ENCODE assay signal across 15 cellular contexts in the genomic region with DNA sequence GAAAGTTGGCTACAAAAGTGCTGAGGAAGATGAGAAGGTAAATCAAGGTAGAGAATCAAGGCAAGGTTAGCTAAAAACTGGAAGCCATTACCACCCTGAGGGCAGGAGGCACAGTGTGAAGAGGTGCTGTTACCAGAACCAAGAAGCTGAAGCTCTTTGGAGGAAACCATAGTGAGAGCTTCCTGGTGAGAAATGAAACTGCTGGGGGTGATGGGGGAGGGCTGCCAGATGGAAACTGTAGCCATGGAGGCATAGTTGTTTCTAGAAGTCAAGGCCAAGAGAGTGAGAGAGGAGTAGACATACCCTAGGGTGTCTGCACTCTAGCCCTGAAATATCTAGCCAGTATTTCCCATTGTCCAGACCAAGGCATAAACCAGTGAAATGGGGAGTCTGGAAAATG. TPM values are rescaled to one million over a fixed set of nuclear protein-coding genes. Genes with fewer than 3 reads are reported as not detected.
A peak's percentile ranks its signal among the peaks of the same experiment; 100 is the strongest.
DNase-seq lines count a peak whose midpoint lies in the region; ATAC-seq and TF ChIP-seq lines count a peak whose summit lies in the region.
"Had no signal": no experiment of that assay in that cellular context is flagged by ENCODE, and none has a peak within 500 bp of the region (broad histone marks: within the 10 kb centered on the region; RNA-seq: fewer than 3 reads in every experiment).

No MANE protein-coding gene starts in this region.

- no peak for DNase-seq in central memory CD4-positive, alpha-beta T cell
- no peak for DNase-seq in foreskin keratinocyte
- no peak for DNase-seq in stimulated activated naive CD4-positive, alpha-beta T cell treated with Interleukin-2 at 50 U/mL for 16 hours (lab: John Stamatoyannopoulos, UW)
- DNase-seq: activated CD8-positive, alpha-beta memory T cell treated with anti-CD3 and anti-CD28 coated beads, Interleukin-2, amount 50 U/mL, for 48 hours; CD8-positive, alpha-beta T cell; NCI-H187 treated with DMSO at 0.1 percent for 48 hours; stimulated activated CD4-positive, alpha-beta T cell treated with anti-CD3 and anti-CD28 coated beads, Interleukin-4, amount 100 ng/mL, for 1 hour had no signal

- no peaks in the 10 kb centered on the region for H3K36me3 Mint-ChIP-seq in stimulated activated memory B cell treated with anti-CD40 and anti-IgM and Interleukin-4, amounts not matched to agents 10 μg/mL and 1 μg/mL and 100 μg/mL, for 72 hours
- H3K36me3 Mint-ChIP-seq: CD8-positive, alpha-beta T cell had no signal

- no peaks in the 10 kb centered on the region for H3K27me3 Mint-ChIP-seq in stimulated activated memory B cell treated with anti-CD40 and anti-IgM and Interleukin-4, amounts not matched to agents 10 μg/mL and 1 μg/mL and 100 μg/mL, for 72 hours
- H3K27me3 Mint-ChIP-seq: dendritic cell treated with granulocyte-macrophage colony-stimulating factor and Interleukin-4, amounts not matched to agents 40 ng/mL and 50 ng/mL, for 4 days had no signal

- peak overlapping the region; percentile 61 for H3K4me2 ChIP-seq in OCI-LY3 (ENCODE audit: low read length)

- H4K20me1 ChIP-seq in OCI-LY3 (ENCODE audit: insufficient read depth, low read length): no peaks in the 10 kb centered on the region

- H3K4me1 ChIP-seq in OCI-LY3 (ENCODE audit: low read length): peaks cover 18% of the 10 kb centered on the region
- no peaks in the 10 kb centered on the region for H3K4me1 ChIP-seq in foreskin keratinocyte
- H3K4me1 ChIP-seq: SJSA1 had no signal

- H3K79me2 ChIP-seq in OCI-LY3 (ENCODE audit: low read length): no peaks in the 10 kb centered on the region

- peak overlapping the region; percentile 19; the same call in 1 of the 2 replicates for H3K9ac ChIP-seq in OCI-LY3 (ENCODE audit: low read length)

- no peak overlapping the region; the same call in 1 of the 2 replicates for H3K27ac ChIP-seq in OCI-LY3 (ENCODE audit: low read length)
- no peak overlapping the region for H3K27ac ChIP-seq in foreskin keratinocyte
- H3K27ac ChIP-seq: SJSA1 had no signal

- ATAC-seq in GM18505 (IDR thresholded peaks at IDR 0.05; ENCODE audit: unreplicated experiment) (peak; percentile 82), GM19455 (IDR thresholded peaks at IDR 0.05; ENCODE audit: unreplicated experiment) (peak; percentile 80), HG02981 (IDR thresholded peaks at IDR 0.05; ENCODE audit: unreplicated experiment) (peak; percentile 91), foreskin keratinocyte (no peak)
- no peak for ATAC-seq in stimulated activated memory B cell treated with anti-CD40 and anti-IgM and Interleukin-4, amounts not matched to agents 10 μg/mL and 1 μg/mL and 100 μg/mL, for 72 hours
- ATAC-seq: CD8-positive, alpha-beta T cell had no signal

- H3K36me3 ChIP-seq in OCI-LY3 (replicated peaks; ENCODE audit: low read depth, low read length): no peaks in the 10 kb centered on the region
- H3K36me3 ChIP-seq: SJSA1 had no signal

- TF ChIP-seq CTCF in OCI-LY3 (IDR thresholded peaks at IDR 0.05; ENCODE audit: low read depth, low read length): no peak
- TF ChIP-seq CTCF in foreskin keratinocyte (conservative IDR thresholded peaks at IDR 0.05): no peak

- H3K9me3 Mint-ChIP-seq in stimulated activated memory B cell treated with anti-CD40 and anti-IgM and Interleukin-4, amounts not matched to agents 10 μg/mL and 1 μg/mL and 100 μg/mL, for 72 hours: no peaks in the 10 kb centered on the region
- H3K9me3 Mint-ChIP-seq: CD8-positive, alpha-beta T cell; dendritic cell treated with granulocyte-macrophage colony-stimulating factor and Interleukin-4, amounts not matched to agents 40 ng/mL and 50 ng/mL, for 4 days had no signal

- peak overlapping the region; percentile 27; the same call in 1 of the 2 replicates for H3K4me3 ChIP-seq in OCI-LY3 (ENCODE audit: low read length)
- H3K4me3 ChIP-seq: SJSA1 had no signal

- H3K4me1 Mint-ChIP-seq in stimulated activated memory B cell treated with anti-CD40 and anti-IgM and Interleukin-4, amounts not matched to agents 10 μg/mL and 1 μg/mL and 100 μg/mL, for 72 hours: no peaks in the 10 kb centered on the region

- H3K27me3 ChIP-seq in OCI-LY3 (ENCODE audit: low read depth, low read length): no peaks in the 10 kb centered on the region
- no peaks in the 10 kb centered on the region for H3K27me3 ChIP-seq in foreskin keratinocyte
- H3K27me3 ChIP-seq: SJSA1 had no signal

- no peak overlapping the region for H3K27ac Mint-ChIP-seq in stimulated activated memory B cell treated with anti-CD40 and anti-IgM and Interleukin-4, amounts not matched to agents 10 μg/mL and 1 μg/mL and 100 μg/mL, for 72 hours
- H3K27ac Mint-ChIP-seq: CD8-positive, alpha-beta T cell; dendritic cell treated with granulocyte-macrophage colony-stimulating factor and Interleukin-4, amounts not matched to agents 40 ng/mL and 50 ng/mL, for 4 days had no signal

- H2AFZ ChIP-seq in OCI-LY3 (ENCODE audit: low read depth, low read length): peak overlapping the region; percentile 86

- TF ChIP-seq POLR2A in GM18505 (IDR thresholded peaks at IDR 0.05; ENCODE audit: borderline replicate concordance, extremely low read depth, insufficient read depth, insufficient read length): no peak

- H3K9me3 ChIP-seq in OCI-LY3 (ENCODE audit: insufficient read depth, low read length): no peaks in the 10 kb centered on the region
- H3K9me3 ChIP-seq: SJSA1 had no signal

- H3K4me3 Mint-ChIP-seq in stimulated activated memory B cell treated with anti-CD40 and anti-IgM and Interleukin-4, amounts not matched to agents 10 μg/mL and 1 μg/mL and 100 μg/mL, for 72 hours: no peak overlapping the region
- H3K4me3 Mint-ChIP-seq: CD8-positive, alpha-beta T cell; dendritic cell treated with granulocyte-macrophage colony-stimulating factor and Interleukin-4, amounts not matched to agents 40 ng/mL and 50 ng/mL, for 4 days had no signal

RNA-seq across cellular contexts. Expression of a gene that starts 28.7 kb away (rescaled TPM):
- 55.2 and 78.8 TPM in 2 replicates for total RNA-seq in foreskin keratinocyte
- 48.5 and 57.7 TPM in 2 replicates for polyA plus RNA-seq in foreskin keratinocyte
- polyA plus RNA-seq: neural cell had no signal

RNA-seq across cellular contexts. Expression of a gene that starts 58.1 kb away (rescaled TPM):
- total RNA-seq in foreskin keratinocyte: 31.8 and 44.0 TPM in 2 replicates
- polyA plus RNA-seq in foreskin keratinocyte: 11.7 and 14.1 TPM in 2 replicates

Comparison
In these comparisons a context has a peak if more than half of its experiments do, and no peak if none do; other contexts are left out.
1. ATAC-seq: peak in GM18505 (single experiment), GM19455 (single experiment) and HG02981 (single experiment); none in stimulated activated memory B cell treated with anti-CD40 and anti-IgM and Interleukin-4, amounts not matched to agents 10 μg/mL and 1 μg/mL and 100 μg/mL, for 72 hours (single experiment) and foreskin keratinocyte (single experiment).